In genomic region chr6:119829499-119829898, GRCh38 we compare ENCODE assay signal across 7 cellular contexts.
A peak's percentile ranks its signal among the peaks of the same experiment; 100 is the strongest.
DNase-seq lines count a peak whose midpoint lies in the region; TF ChIP-seq lines count a peak whose summit lies in the region.
"Not testable (repeated sequence)": the region's sequence is repeated elsewhere in the genome, so short reads cannot be mapped to it uniquely, and the experiment has no call there.

No MANE protein-coding gene starts in this region.

- not testable (repeated sequence) for H3K27ac ChIP-seq in brain microvascular endothelial cell
- H3K27ac ChIP-seq in epithelial cell of prostate, result peak overlapping the region; percentile 79

- DNase-seq in AG10803 (ENCODE audit: low read depth) (peak; percentile 16), HT1080 (ENCODE audit: low read depth) (peak; percentile 39), RPMI7951 (ENCODE audit: low read depth) (peak; percentile 29), brain microvascular endothelial cell (peak; percentile 19), epithelial cell of prostate (ENCODE audit: low read depth, low spot score) (peak; percentile 48), fibroblast of the aortic adventitia (ENCODE audit: low read depth) (peak; percentile 2), kidney tubule cell (ENCODE audit: low spot score) (peak; percentile 17)

- not testable (repeated sequence) for H3K4me3 ChIP-seq in AG10803 (ENCODE audit: low read length); brain microvascular endothelial cell (ENCODE audit: low read depth, low read length); fibroblast of the aortic adventitia (ENCODE audit: low read depth, low read length)

- not testable (repeated sequence) for H3K27me3 ChIP-seq in brain microvascular endothelial cell (replicated peaks)

- in situ Hi-C loops in brain microvascular endothelial cell (cut with HindIII; ENCODE audit: low pct_ligation_motif_present, low sequenced_read_pairs), result not testable (repeated sequence)

- not testable (repeated sequence) for H3K36me3 ChIP-seq in brain microvascular endothelial cell (replicated peaks)

- TF ChIP-seq CTCF in AG10803 (conservative IDR thresholded peaks at IDR 0.05; ENCODE audit: low read length); brain microvascular endothelial cell (IDR thresholded peaks at IDR 0.05; ENCODE audit: low read depth, low read length, missing control alignments); fibroblast of the aortic adventitia (IDR thresholded peaks at IDR 0.05; ENCODE audit: insufficient read depth, low read length): not testable (repeated sequence)
